In the genomic region with DNA sequence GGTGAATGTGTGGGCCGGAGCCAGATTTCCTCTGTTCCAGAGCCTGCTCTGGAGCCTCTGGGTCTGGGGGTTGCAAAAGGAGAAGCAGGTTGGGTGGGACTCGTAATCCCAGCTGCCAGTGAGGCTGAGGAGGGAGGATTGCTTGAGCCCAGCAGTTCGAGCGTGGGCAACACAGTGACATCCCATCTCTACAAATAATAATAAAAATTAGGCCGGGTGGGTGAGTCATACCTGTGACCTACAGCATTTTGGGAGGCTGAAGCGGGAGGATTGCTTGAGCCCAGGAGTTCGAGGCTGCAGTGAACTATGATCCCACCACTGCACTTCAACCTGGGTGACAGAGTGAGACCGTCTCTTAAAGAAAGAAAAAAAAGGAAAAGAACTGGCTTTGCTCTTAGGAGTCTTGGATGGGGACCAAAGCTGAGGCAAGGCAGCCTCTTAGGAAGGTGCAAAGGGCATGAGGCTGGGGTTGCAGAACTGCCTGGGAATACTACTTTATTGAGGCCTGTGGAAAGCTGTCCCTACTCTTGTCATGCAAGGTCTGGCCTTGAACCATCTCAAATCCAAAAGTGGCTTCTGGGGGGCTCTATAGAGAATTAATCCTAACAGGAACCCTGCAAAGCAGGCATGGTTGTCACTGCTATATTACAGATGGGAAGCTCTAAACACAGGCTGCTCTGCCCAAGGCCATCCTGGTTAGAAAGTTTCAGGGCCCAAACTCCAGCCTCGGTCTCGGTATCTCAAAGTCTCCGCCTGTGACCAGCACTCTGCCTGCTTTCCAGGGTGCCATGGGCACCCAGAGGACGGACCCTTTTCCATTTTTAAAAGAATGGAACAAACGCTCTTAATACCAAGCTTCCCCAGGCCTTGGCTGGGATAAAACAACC, we compare ENCODE assay signal across 8 cellular contexts. TPM values are rescaled to one million over a fixed set of nuclear protein-coding genes. Genes with fewer than 3 reads are reported as not detected.
DNase-seq lines count a peak whose midpoint lies in the region; ATAC-seq lines count a peak whose summit lies in the region.

No MANE protein-coding gene starts in this region.

- no peaks in the 10 kb centered on the region for H3K36me3 ChIP-seq in iPS-15b (ENCODE audit: control insufficient read depth, insufficient read depth, low read length)

- H3K9me3 Mint-ChIP-seq in T-helper 1 cell treated with Interleukin-12 subunit alpha and Interleukin-12 subunit beta and Interleukin-4 antibody, amounts not matched to agents 30 μg/mL and 1 μg/mL, for 36 hours = no peaks in the 10 kb centered on the region
- no peaks in the 10 kb centered on the region for H3K9me3 Mint-ChIP-seq in activated naive CD8-positive, alpha-beta T cell treated with anti-CD3 and anti-CD28 coated beads, Interleukin-2, amount 10 ng/mL, durations not matched to agents 7 days and 5 days
- H3K9me3 Mint-ChIP-seq in stimulated activated memory B cell treated with anti-CD40 and anti-IgM and Interleukin-4, amounts not matched to agents 10 μg/mL and 1 μg/mL and 100 μg/mL, for 72 hours = no peaks in the 10 kb centered on the region

- DNase-seq in T-helper 1 cell (no peak), CD1c-positive myeloid dendritic cell (ENCODE audit: extremely low spot score) (no peak)
- DNase-seq in activated naive CD8-positive, alpha-beta T cell treated with anti-CD3 and anti-CD28 coated beads, Interleukin-2, amount 10 ng/mL, durations not matched to agents 7 days and 5 days = no peak
- no peak for DNase-seq in activated CD8-positive, alpha-beta memory T cell treated with anti-CD3 and anti-CD28 coated beads for 24 hours

- peak overlapping the region; percentile 83 for H3K4me3 Mint-ChIP-seq in T-helper 1 cell treated with Interleukin-12 subunit alpha and Interleukin-12 subunit beta and Interleukin-4 antibody, amounts not matched to agents 30 μg/mL and 1 μg/mL, for 36 hours
- peak overlapping the region; percentile 93 for H3K4me3 Mint-ChIP-seq in activated naive CD8-positive, alpha-beta T cell treated with anti-CD3 and anti-CD28 coated beads, Interleukin-2, amount 10 ng/mL, durations not matched to agents 7 days and 5 days
- peak overlapping the region; percentile 94 for H3K4me3 Mint-ChIP-seq in stimulated activated memory B cell treated with anti-CD40 and anti-IgM and Interleukin-4, amounts not matched to agents 10 μg/mL and 1 μg/mL and 100 μg/mL, for 72 hours

- H3K9ac ChIP-seq in iPS-15b (ENCODE audit: low read depth, low read length) = peak overlapping the region; percentile 65

- no peaks in the 10 kb centered on the region for H3K27me3 ChIP-seq in iPS-15b (ENCODE audit: control insufficient read depth, insufficient read depth, low read length)

- peak; percentile 5 for ATAC-seq in HG03571 (IDR thresholded peaks at IDR 0.05; ENCODE audit: unreplicated experiment)
- ATAC-seq in activated naive CD8-positive, alpha-beta T cell treated with anti-CD3 and anti-CD28 coated beads, Interleukin-2, amount 10 ng/mL, durations not matched to agents 7 days and 5 days (ENCODE audit: low read depth) = no peak
- ATAC-seq in stimulated activated memory B cell treated with anti-CD40 and anti-IgM and Interleukin-4, amounts not matched to agents 10 μg/mL and 1 μg/mL and 100 μg/mL, for 72 hours = peak; percentile 20

- peaks cover 3% of the 10 kb centered on the region for H3K4me1 ChIP-seq in iPS-15b (ENCODE audit: control insufficient read depth, insufficient read depth, low read length)

- peak overlapping the region; percentile 88 for H3K27ac Mint-ChIP-seq in T-helper 1 cell treated with Interleukin-12 subunit alpha and Interleukin-12 subunit beta and Interleukin-4 antibody, amounts not matched to agents 30 μg/mL and 1 μg/mL, for 36 hours
- peak overlapping the region; percentile 98 for H3K27ac Mint-ChIP-seq in activated naive CD8-positive, alpha-beta T cell treated with anti-CD3 and anti-CD28 coated beads, Interleukin-2, amount 10 ng/mL, durations not matched to agents 7 days and 5 days
- peak overlapping the region; percentile 99 for H3K27ac Mint-ChIP-seq in stimulated activated memory B cell treated with anti-CD40 and anti-IgM and Interleukin-4, amounts not matched to agents 10 μg/mL and 1 μg/mL and 100 μg/mL, for 72 hours

- H3K36me3 Mint-ChIP-seq in T-helper 1 cell treated with Interleukin-12 subunit alpha and Interleukin-12 subunit beta and Interleukin-4 antibody, amounts not matched to agents 30 μg/mL and 1 μg/mL, for 36 hours (ENCODE audit: low read depth) = peaks cover 17% of the 10 kb centered on the region
- H3K36me3 Mint-ChIP-seq in activated naive CD8-positive, alpha-beta T cell treated with anti-CD3 and anti-CD28 coated beads, Interleukin-2, amount 10 ng/mL, durations not matched to agents 7 days and 5 days = peaks cover 7% of the 10 kb centered on the region
- peaks cover 5% of the 10 kb centered on the region for H3K36me3 Mint-ChIP-seq in stimulated activated memory B cell treated with anti-CD40 and anti-IgM and Interleukin-4, amounts not matched to agents 10 μg/mL and 1 μg/mL and 100 μg/mL, for 72 hours

- H3K9me3 ChIP-seq in iPS-15b (ENCODE audit: control insufficient read depth, insufficient read depth, low read length) = no peaks in the 10 kb centered on the region

- H3K27me3 Mint-ChIP-seq in T-helper 1 cell treated with Interleukin-12 subunit alpha and Interleukin-12 subunit beta and Interleukin-4 antibody, amounts not matched to agents 30 μg/mL and 1 μg/mL, for 36 hours (ENCODE audit: low read depth) = peaks cover 4% of the 10 kb centered on the region
- peaks cover 5% of the 10 kb centered on the region for H3K27me3 Mint-ChIP-seq in activated naive CD8-positive, alpha-beta T cell treated with anti-CD3 and anti-CD28 coated beads, Interleukin-2, amount 10 ng/mL, durations not matched to agents 7 days and 5 days
- no peaks in the 10 kb centered on the region for H3K27me3 Mint-ChIP-seq in stimulated activated memory B cell treated with anti-CD40 and anti-IgM and Interleukin-4, amounts not matched to agents 10 μg/mL and 1 μg/mL and 100 μg/mL, for 72 hours

- peaks cover 36% of the 10 kb centered on the region for H3K4me1 Mint-ChIP-seq in T-helper 1 cell treated with Interleukin-12 subunit alpha and Interleukin-12 subunit beta and Interleukin-4 antibody, amounts not matched to agents 30 μg/mL and 1 μg/mL, for 36 hours (ENCODE audit: low read depth)
- peaks cover 40% of the 10 kb centered on the region for H3K4me1 Mint-ChIP-seq in activated naive CD8-positive, alpha-beta T cell treated with anti-CD3 and anti-CD28 coated beads, Interleukin-2, amount 10 ng/mL, durations not matched to agents 7 days and 5 days
- H3K4me1 Mint-ChIP-seq in stimulated activated memory B cell treated with anti-CD40 and anti-IgM and Interleukin-4, amounts not matched to agents 10 μg/mL and 1 μg/mL and 100 μg/mL, for 72 hours = peaks cover 53% of the 10 kb centered on the region

- POLR2A ChIA-PET in activated naive CD8-positive, alpha-beta T cell treated with anti-CD3 and anti-CD28 coated beads, Interleukin-2, amount 10 ng/mL, durations not matched to agents 7 days and 5 days (lab: Charles Lee) = interaction anchor here (0.5 to 8.2 kb wide), 19 partner anchors 9 to 226 kb away, joined by 3 to 96 read pairs (median 6); a partner anchor contains a TSS

- H3K4me3 ChIP-seq in iPS-15b (ENCODE audit: low read depth, low read length) = peak overlapping the region; percentile 64

RNA-seq across cellular contexts. Expression of a gene that starts 0.9 kb away (rescaled TPM):
- 10 to 100 TPM; 31.8 to 38.2 TPM for total RNA-seq in activated naive CD8-positive, alpha-beta T cell treated with anti-CD3 and anti-CD28 coated beads, Interleukin-2, amount 10 ng/mL, durations not matched to agents 7 days and 5 days

RNA-seq across cellular contexts. Expression of a gene that starts 50.7 kb away (rescaled TPM):
- total RNA-seq in activated naive CD8-positive, alpha-beta T cell treated with anti-CD3 and anti-CD28 coated beads, Interleukin-2, amount 10 ng/mL, durations not matched to agents 7 days and 5 days = 10 to 100 TPM; 33.3 to 35.9 TPM
